23 cellular contexts compared by ENCODE assay signal in the genomic region with DNA sequence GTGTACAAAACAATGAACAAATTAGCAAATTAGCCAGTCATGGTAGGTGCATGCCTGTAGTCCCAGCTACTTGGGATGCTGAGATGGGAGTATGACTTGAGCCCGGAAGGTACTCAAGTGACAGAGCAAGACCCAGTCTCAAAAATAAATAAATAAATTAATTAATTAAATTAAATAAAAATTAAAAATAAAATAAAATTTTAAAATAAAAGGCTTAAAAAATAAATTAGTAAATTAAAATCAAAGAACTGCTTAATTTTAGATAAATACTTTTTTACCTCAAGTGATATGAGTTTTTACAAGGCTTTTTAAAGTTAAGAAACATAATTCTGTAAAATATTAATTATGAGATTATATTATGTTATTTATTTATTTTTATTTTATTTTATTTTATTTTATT. TPM values are rescaled to one million over a fixed set of nuclear protein-coding genes. Genes with fewer than 3 reads are reported as not detected.
"Had no signal": no experiment of that assay in that cellular context is flagged by ENCODE, and none has a peak within 500 bp of the region (broad histone marks: within the 10 kb centered on the region; RNA-seq: fewer than 3 reads in every experiment).

No MANE protein-coding gene starts in this region.

- H3K36me3 ChIP-seq: left lung, lower lobe of right lung, neural progenitor cell, neutrophil, right atrium auricular region, right lobe of liver, suprapubic skin, thoracic aorta, tibial artery, upper lobe of right lung had no signal

- ATAC-seq: left colon; left lung; lower lobe of right lung; naive thymus-derived CD8-positive, alpha-beta T cell; right lobe of liver; upper lobe of right lung had no signal

- H3K4me3 ChIP-seq: left lung, lower lobe of right lung, neural progenitor cell, right atrium auricular region, right lobe of liver, suprapubic skin, thoracic aorta, tibial artery, upper lobe of right lung had no signal

- H3K27me3 ChIP-seq: left lung, neural progenitor cell, neutrophil, right atrium auricular region, right lobe of liver, suprapubic skin, upper lobe of right lung had no signal

- H3K4me1 ChIP-seq: left lung, lower lobe of right lung, neural progenitor cell, right atrium auricular region, right lobe of liver, suprapubic skin, tibial artery, upper lobe of right lung had no signal

- DNase-seq: hippocampal formation; left colon; left lung; lower lobe of right lung; mammary epithelial cell; mesenchymal stem cell; naive thymus-derived CD8-positive, alpha-beta T cell; occipital lobe; right lobe of liver; stimulated activated CD4-positive, alpha-beta T cell treated with anti-CD3 and anti-CD28 coated beads, Interleukin-12 subunit alpha, Interleukin-12 subunit beta, amount 100 ng/mL, for 4 hours; stimulated activated CD4-positive, alpha-beta T cell treated with anti-CD3 and anti-CD28 coated beads, Interleukin-15, amount 100 ng/mL, for 24 hours; stimulated activated CD4-positive, alpha-beta T cell treated with anti-CD3 and anti-CD28 coated beads, Interleukin-2, amount 100 ng/mL, for 24 hours; stimulated activated CD4-positive, alpha-beta T cell treated with anti-CD3 and anti-CD28 coated beads, Interleukin-4, amount 100 ng/mL, for 1 hour; stimulated activated naive CD4-positive, alpha-beta T cell; tibial artery; trophoblast cell; upper lobe of right lung had no signal

- FAIRE-seq: keratinocyte had no signal

- H3K27ac ChIP-seq: left lung, lower lobe of right lung, neural progenitor cell, neutrophil, right atrium auricular region, right lobe of liver, suprapubic skin, thoracic aorta, tibial artery, upper lobe of right lung had no signal

- H3K9me3 ChIP-seq: left lung, lower lobe of right lung, neutrophil, right atrium auricular region, right lobe of liver, suprapubic skin, tibial artery, upper lobe of right lung had no signal

RNA-seq across cellular contexts. Expression of a gene that starts 50.9 kb away (rescaled TPM):
- total RNA-seq: mammary epithelial cell had no signal
- polyA plus RNA-seq: keratinocyte had no signal
